Comparison of ENCODE assay signal across 18 cellular contexts in the genomic region with DNA sequence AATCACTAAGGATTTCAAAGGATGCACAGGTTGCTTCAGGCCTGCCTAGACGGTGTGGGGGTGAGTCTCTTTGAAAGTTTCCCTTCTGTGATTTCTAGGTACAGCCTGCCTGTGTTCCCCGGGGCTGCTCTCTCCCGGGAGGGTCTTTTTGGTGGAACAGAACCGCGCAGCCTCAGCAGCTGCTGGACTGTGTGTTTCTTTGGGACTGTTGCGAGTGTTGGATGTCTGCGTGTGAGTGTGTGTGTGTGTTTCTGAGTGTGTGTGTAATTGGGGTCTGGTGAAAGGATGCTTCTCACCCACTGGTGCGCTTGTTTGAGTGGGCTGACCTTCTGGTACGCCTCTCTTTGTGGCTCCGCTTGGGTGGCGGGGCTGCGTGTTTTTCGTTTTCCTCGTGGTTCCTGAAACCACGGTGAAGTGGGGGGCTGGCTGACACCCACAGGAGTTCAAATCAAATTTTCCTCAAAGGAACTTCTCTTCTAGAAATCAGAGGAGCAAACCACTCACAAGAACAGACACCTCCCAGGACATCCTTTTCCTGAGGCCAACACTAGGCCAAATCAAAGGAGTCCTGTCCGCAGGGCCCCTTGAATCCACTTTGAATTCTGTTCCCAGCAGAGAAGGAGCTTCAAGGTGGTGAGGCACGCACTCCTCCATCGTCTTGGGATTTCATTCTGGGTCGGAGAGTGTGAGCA.
"Had no signal": no experiment of that assay in that cellular context is flagged by ENCODE, and none has a peak within 500 bp of the region (broad histone marks: within the 10 kb centered on the region; RNA-seq: fewer than 3 reads in every experiment).

No MANE protein-coding gene starts in this region.

- H3K9me3 Mint-ChIP-seq: memory B cell had no signal

- H3K36me3 ChIP-seq: heart right ventricle, neutrophil, spleen, thyroid gland had no signal

- DNase-seq: activated naive CD4-positive, alpha-beta T cell treated with anti-CD3 and anti-CD28 coated beads, Interleukin-2, amount 10 ng/mL, durations not matched to agents 7 days and 5 days; effector CD8-positive, alpha-beta T cell; heart right ventricle; immature natural killer cell; kidney glomerular epithelial cell; left ventricle myocardium superior; stimulated activated CD8-positive, alpha-beta memory T cell treated with anti-CD3 and anti-CD28 coated beads, Interleukin-4, amount 100 ng/mL, for 48 hours; stimulated activated naive CD4-positive, alpha-beta T cell; T-helper 1 cell; T-helper 9 cell; thyroid gland had no signal

- H3K27ac ChIP-seq: heart right ventricle, neutrophil, spleen, thyroid gland had no signal

- ATAC-seq: activated CD4-positive, CD25-positive, alpha-beta regulatory T cell treated with anti-CD3 and anti-CD28 coated beads, Interleukin-2, amount 50 U/mL, for 24 hours; esophagus mucosa; heart right ventricle; left ventricle myocardium superior; naive thymus-derived CD4-positive, alpha-beta T cell had no signal

- H3K27me3 ChIP-seq: thyroid gland had no signal

- H3K36me3 Mint-ChIP-seq: immature natural killer cell, memory B cell had no signal

- H3K4me3 ChIP-seq: heart right ventricle, spleen, thyroid gland had no signal

- H3K4me3 Mint-ChIP-seq: activated naive CD4-positive, alpha-beta T cell treated with anti-CD3 and anti-CD28 coated beads, Interleukin-2, amount 10 ng/mL, durations not matched to agents 7 days and 5 days; dendritic cell treated with granulocyte-macrophage colony-stimulating factor and Interleukin-4, amounts not matched to agents 40 ng/mL and 50 ng/mL, for 4 days; immature natural killer cell; memory B cell; naive thymus-derived CD4-positive, alpha-beta T cell had no signal

- H3K9me3 ChIP-seq: thyroid gland had no signal

- H3K27ac Mint-ChIP-seq: activated naive CD4-positive, alpha-beta T cell treated with anti-CD3 and anti-CD28 coated beads, Interleukin-2, amount 10 ng/mL, durations not matched to agents 7 days and 5 days; dendritic cell treated with granulocyte-macrophage colony-stimulating factor and Interleukin-4, amounts not matched to agents 40 ng/mL and 50 ng/mL, for 4 days; immature natural killer cell; memory B cell; naive thymus-derived CD4-positive, alpha-beta T cell had no signal
